1 cellular context compared by ENCODE assay signal in the genomic region with DNA sequence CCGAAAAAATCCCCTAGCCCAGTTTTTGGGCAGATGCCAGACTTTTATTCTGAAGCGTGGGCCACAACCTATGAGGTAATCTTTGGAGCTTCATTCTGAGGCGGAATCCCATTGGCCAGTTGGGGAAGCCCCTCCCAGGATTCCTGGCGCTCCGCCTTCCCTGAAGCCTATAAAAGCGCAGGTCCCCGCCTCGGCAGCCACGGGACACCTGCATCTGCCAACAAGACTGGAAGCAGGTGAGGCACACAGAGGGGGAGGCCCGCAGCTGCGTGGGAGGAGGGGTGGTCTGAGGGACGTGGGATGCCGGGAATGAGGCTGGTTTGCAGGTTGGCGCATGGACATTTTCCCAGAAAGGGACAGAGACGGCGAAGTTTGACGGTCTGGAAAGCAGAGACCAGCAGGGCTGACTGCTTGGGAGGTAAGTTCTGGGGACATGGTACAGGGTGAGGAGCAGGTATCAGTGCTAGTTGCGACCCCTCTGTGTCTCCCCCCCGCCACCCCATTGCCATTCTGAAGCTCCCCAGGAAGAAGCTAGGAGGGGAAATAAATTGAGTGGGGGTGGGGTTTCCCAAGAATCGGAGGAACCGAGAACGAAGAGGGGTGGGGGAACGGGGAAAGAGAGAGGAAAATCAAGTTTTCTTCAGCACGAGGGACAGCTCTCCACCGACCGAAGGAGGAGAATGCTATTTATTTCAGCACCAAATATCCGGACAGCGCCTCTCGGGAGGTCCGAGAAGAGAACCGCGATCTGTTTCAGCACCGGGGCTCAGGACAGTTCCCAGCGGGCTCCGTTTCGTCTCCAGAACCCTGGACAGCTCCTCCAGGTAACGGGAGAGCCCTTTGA.
TF ChIP-seq lines count a peak whose summit lies in the region.

No MANE protein-coding gene starts in this region.

TF ChIP-seq in K562, 482 proteins besides CTCF, POLR2A, EP300 and RAD21 (continued from another document and continues in another):
- TF ChIP-seq, protein P1, sequence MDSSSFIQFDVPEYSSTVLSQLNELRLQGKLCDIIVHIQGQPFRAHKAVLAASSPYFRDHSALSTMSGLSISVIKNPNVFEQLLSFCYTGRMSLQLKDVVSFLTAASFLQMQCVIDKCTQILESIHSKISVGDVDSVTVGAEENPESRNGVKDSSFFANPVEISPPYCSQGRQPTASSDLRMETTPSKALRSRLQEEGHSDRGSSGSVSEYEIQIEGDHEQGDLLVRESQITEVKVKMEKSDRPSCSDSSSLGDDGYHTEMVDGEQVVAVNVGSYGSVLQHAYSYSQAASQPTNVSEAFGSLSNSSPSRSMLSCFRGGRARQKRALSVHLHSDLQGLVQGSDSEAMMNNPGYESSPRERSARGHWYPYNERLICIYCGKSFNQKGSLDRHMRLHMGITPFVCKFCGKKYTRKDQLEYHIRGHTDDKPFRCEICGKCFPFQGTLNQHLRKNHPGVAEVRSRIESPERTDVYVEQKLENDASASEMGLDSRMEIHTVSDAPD (CRISPR knock-in tag; IDR thresholded peaks at IDR 0.05) = 0 out of 2 replicates have a peak, but pooled peaks have one; percentile 52
- TF ChIP-seq, protein P2, sequence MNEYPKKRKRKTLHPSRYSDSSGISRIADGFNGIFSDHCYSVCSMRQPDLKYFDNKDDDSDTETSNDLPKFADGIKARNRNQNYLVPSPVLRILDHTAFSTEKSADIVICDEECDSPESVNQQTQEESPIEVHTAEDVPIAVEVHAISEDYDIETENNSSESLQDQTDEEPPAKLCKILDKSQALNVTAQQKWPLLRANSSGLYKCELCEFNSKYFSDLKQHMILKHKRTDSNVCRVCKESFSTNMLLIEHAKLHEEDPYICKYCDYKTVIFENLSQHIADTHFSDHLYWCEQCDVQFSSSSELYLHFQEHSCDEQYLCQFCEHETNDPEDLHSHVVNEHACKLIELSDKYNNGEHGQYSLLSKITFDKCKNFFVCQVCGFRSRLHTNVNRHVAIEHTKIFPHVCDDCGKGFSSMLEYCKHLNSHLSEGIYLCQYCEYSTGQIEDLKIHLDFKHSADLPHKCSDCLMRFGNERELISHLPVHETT (CRISPR knock-in tag; conservative IDR thresholded peaks at IDR 0.05 in 1 of 2, IDR thresholded peaks at IDR 0.05 in 1 of 2) = peak; percentile 91 to 99
- TF ChIP-seq MCM7 (IDR thresholded peaks at IDR 0.05) = peak in 1 of 2 experiments; percentile 97; a peak in 1 of 4 replicates
- TF ChIP-seq, protein P3, sequence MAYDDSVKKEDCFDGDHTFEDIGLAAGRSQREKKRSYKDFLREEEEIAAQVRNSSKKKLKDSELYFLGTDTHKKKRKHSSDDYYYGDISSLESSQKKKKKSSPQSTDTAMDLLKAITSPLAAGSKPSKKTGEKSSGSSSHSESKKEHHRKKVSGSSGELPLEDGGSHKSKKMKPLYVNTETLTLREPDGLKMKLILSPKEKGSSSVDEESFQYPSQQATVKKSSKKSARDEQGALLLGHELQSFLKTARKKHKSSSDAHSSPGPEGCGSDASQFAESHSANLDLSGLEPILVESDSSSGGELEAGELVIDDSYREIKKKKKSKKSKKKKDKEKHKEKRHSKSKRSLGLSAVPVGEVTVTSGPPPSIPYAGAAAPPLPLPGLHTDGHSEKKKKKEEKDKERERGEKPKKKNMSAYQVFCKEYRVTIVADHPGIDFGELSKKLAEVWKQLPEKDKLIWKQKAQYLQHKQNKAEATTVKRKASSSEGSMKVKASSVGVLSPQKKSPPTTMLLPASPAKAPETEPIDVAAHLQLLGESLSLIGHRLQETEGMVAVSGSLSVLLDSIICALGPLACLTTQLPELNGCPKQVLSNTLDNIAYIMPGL (CRISPR knock-in tag; IDR thresholded peaks at IDR 0.05) = peak; percentile 100
- TF ChIP-seq, protein P4, sequence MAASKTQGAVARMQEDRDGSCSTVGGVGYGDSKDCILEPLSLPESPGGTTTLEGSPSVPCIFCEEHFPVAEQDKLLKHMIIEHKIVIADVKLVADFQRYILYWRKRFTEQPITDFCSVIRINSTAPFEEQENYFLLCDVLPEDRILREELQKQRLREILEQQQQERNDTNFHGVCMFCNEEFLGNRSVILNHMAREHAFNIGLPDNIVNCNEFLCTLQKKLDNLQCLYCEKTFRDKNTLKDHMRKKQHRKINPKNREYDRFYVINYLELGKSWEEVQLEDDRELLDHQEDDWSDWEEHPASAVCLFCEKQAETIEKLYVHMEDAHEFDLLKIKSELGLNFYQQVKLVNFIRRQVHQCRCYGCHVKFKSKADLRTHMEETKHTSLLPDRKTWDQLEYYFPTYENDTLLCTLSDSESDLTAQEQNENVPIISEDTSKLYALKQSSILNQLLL (CRISPR knock-in tag; IDR thresholded peaks at IDR 0.05; ENCODE audit: borderline replicate concordance) = no peak
- peak; percentile 100 for TF ChIP-seq PREB (CRISPR knock-in tag; IDR thresholded peaks at IDR 0.05)
- TF ChIP-seq TARDBP (IDR thresholded peaks at IDR 0.05) = peak; percentile 99
- TF ChIP-seq, protein P5, sequence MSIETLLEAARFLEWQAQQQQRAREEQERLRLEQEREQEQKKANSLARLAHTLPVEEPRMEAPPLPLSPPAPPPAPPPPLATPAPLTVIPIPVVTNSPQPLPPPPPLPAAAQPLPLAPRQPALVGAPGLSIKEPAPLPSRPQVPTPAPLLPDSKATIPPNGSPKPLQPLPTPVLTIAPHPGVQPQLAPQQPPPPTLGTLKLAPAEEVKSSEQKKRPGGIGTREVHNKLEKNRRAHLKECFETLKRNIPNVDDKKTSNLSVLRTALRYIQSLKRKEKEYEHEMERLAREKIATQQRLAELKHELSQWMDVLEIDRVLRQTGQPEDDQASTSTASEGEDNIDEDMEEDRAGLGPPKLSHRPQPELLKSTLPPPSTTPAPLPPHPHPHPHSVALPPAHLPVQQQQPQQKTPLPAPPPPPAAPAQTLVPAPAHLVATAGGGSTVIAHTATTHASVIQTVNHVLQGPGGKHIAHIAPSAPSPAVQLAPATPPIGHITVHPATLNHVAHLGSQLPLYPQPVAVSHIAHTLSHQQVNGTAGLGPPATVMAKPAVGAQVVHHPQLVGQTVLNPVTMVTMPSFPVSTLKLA (conservative IDR thresholded peaks at IDR 0.05) = peak; percentile 87 to 96
- no peak for TF ChIP-seq TFAM (CRISPR knock-in tag; conservative IDR thresholded peaks at IDR 0.05)
- TF ChIP-seq HSF4 (CRISPR knock-in tag; IDR thresholded peaks at IDR 0.05; ENCODE audit: borderline replicate concordance) = peak; percentile 81; the same call in 1 of the 2 replicates
- no peak for TF ChIP-seq HDGF (IDR thresholded peaks at IDR 0.05)
- TF ChIP-seq IRF9 (tag; IDR thresholded peaks at IDR 0.05) = peak; percentile 85
- TF ChIP-seq ZNF311 (CRISPR knock-in tag; IDR thresholded peaks at IDR 0.05) = peak; percentile 93
- peak; percentile 98 for TF ChIP-seq TFAP4 (CRISPR knock-in tag; IDR thresholded peaks at IDR 0.05; ENCODE audit: borderline replicate concordance)
- TF ChIP-seq NR2C1 (IDR thresholded peaks at IDR 0.05) = peak; percentile 89
- peak; percentile 89 for TF ChIP-seq NR2C1 (tag; IDR thresholded peaks at IDR 0.05)
- TF ChIP-seq ZNF644 (tag; IDR thresholded peaks at IDR 0.05; ENCODE audit: low read depth) = peak; percentile 99
- peak; percentile 18 to 99; a peak in 3 of 4 replicates for TF ChIP-seq RCOR1 (IDR thresholded peaks at IDR 0.05; ENCODE audit: borderline replicate concordance in 1 of 2, low read depth in 2 of 2, low read length in 2 of 2)
- TF ChIP-seq, protein P6, sequence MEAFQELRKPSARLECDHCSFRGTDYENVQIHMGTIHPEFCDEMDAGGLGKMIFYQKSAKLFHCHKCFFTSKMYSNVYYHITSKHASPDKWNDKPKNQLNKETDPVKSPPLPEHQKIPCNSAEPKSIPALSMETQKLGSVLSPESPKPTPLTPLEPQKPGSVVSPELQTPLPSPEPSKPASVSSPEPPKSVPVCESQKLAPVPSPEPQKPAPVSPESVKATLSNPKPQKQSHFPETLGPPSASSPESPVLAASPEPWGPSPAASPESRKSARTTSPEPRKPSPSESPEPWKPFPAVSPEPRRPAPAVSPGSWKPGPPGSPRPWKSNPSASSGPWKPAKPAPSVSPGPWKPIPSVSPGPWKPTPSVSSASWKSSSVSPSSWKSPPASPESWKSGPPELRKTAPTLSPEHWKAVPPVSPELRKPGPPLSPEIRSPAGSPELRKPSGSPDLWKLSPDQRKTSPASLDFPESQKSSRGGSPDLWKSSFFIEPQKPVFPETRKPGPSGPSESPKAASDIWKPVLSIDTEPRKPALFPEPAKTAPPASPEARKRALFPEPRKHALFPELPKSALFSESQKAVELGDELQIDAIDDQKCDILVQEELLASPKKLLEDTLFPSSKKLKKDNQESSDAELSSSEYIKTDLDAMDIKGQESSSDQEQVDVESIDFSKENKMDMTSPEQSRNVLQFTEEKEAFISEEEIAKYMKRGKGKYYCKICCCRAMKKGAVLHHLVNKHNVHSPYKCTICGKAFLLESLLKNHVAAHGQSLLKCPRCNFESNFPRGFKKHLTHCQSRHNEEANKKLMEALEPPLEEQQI (IDR thresholded peaks at IDR 0.05) = peak; percentile 100
- TF ChIP-seq ID3 (CRISPR knock-in tag; IDR thresholded peaks at IDR 0.05) = no peak
- TF ChIP-seq ID3 (tag; IDR thresholded peaks at IDR 0.05) = peak; percentile 75; the same call in 1 of the 2 replicates
- TF ChIP-seq, protein P7, sequence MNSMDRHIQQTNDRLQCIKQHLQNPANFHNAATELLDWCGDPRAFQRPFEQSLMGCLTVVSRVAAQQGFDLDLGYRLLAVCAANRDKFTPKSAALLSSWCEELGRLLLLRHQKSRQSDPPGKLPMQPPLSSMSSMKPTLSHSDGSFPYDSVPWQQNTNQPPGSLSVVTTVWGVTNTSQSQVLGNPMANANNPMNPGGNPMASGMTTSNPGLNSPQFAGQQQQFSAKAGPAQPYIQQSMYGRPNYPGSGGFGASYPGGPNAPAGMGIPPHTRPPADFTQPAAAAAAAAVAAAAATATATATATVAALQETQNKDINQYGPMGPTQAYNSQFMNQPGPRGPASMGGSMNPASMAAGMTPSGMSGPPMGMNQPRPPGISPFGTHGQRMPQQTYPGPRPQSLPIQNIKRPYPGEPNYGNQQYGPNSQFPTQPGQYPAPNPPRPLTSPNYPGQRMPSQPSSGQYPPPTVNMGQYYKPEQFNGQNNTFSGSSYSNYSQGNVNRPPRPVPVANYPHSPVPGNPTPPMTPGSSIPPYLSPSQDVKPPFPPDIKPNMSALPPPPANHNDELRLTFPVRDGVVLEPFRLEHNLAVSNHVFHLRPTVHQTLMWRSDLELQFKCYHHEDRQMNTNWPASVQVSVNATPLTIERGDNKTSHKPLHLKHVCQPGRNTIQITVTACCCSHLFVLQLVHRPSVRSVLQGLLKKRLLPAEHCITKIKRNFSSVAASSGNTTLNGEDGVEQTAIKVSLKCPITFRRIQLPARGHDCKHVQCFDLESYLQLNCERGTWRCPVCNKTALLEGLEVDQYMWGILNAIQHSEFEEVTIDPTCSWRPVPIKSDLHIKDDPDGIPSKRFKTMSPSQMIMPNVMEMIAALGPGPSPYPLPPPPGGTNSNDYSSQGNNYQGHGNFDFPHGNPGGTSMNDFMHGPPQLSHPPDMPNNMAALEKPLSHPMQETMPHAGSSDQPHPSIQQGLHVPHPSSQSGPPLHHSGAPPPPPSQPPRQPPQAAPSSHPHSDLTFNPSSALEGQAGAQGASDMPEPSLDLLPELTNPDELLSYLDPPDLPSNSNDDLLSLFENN (IDR thresholded peaks at IDR 0.05; ENCODE audit: low read depth in 2 of 2, low read length in 2 of 2) = 0 out of 4 replicates have a peak, but pooled peaks of 1 of the 2 experiments have one; percentile 39
- TF ChIP-seq ATF2 (CRISPR knock-in tag; IDR thresholded peaks at IDR 0.05) = peak; percentile 94
- no peak for TF ChIP-seq RBBP5 (IDR thresholded peaks at IDR 0.05; ENCODE audit: borderline replicate concordance, insufficient read depth, low read length, poor library complexity, severe bottlenecking)
